In the genomic region with DNA sequence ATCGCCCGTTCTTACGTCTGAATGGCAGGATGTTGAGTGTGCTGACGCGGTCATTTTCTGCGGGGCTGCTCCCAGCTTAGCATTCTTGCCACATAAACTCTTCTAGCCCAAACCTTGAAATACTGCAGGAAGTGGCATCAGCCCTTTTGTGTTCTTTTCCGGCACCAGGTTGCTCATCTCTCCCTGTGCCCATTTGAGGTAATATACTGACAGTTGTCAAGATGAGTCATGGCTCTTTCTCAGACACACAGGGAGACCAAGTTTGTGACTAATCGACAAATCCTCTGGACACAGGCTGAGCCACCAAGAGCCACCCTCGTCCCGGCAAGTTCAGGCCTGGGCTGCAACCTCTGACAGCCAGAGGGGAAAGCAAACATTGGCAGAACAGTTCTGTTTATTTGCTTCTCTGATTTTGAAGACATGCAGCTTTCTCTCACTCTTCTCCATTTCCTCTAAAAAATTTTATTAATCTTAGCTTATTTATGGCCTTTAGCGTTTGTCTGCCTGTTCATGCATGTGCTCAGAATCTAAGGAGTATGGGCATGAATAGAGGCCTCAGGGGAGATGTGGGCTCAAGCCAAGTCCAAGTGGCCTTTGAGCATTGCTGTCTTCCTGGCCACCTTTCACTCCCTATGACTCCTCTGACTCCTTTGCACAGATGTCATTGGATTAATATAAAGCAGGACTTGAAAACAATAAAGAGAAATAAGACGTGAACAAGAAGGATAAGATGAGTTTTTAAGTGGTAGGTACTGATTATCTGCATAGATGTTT, we compare ENCODE assay signal across 9 cellular contexts.
DNase-seq lines count a peak whose midpoint lies in the region; ATAC-seq and TF ChIP-seq lines count a peak whose summit lies in the region.
"Had no signal": no experiment of that assay in that cellular context is flagged by ENCODE, and none has a peak within 500 bp of the region (broad histone marks: within the 10 kb centered on the region; RNA-seq: fewer than 3 reads in every experiment).

No MANE protein-coding gene starts in this region.

- H3K4me3 ChIP-seq in skeletal muscle tissue (ENCODE audit: low read length in 3 of 3) = no peak overlapping the region

- H3K27ac ChIP-seq in skeletal muscle tissue (ENCODE audit: low read depth, low read length) = peak overlapping the region; percentile 40

- CTCF ChIA-PET in HEK293T (lab: Yijun Ruan, JAX) = no interaction called here

- H3K27me3 Mint-ChIP-seq in effector memory CD8-positive, alpha-beta T cell = no peaks in the 10 kb centered on the region
- H3K27me3 Mint-ChIP-seq: activated naive CD8-positive, alpha-beta T cell treated with anti-CD3 and anti-CD28 coated beads, Interleukin-2, amount 10 ng/mL, durations not matched to agents 7 days and 5 days had no signal

- ATAC-seq in SK-N-SH treated with all-trans-retinoic acid at 6 μM for 48 hours = peak; percentile 88
- no peak for ATAC-seq in HG03135 (IDR thresholded peaks at IDR 0.05; ENCODE audit: unreplicated experiment)
- ATAC-seq in effector memory CD8-positive, alpha-beta T cell (replicated peaks) = no peak
- ATAC-seq in HG03095 (IDR thresholded peaks at IDR 0.05; ENCODE audit: unreplicated experiment) = no peak

- no peaks in the 10 kb centered on the region for H3K36me3 ChIP-seq in skeletal muscle tissue (ENCODE audit: control insufficient read depth in 3 of 3, insufficient read depth in 3 of 3, low read length in 3 of 3)

- H3K4me1 Mint-ChIP-seq in effector memory CD8-positive, alpha-beta T cell (ENCODE audit: low read depth in 2 of 2) = peaks cover 0 to 2% of the 10 kb centered on the region in 2 donors
- H3K4me1 Mint-ChIP-seq: activated naive CD8-positive, alpha-beta T cell treated with anti-CD3 and anti-CD28 coated beads, Interleukin-2, amount 10 ng/mL, durations not matched to agents 7 days and 5 days had no signal

- H3K36me3 Mint-ChIP-seq in effector memory CD8-positive, alpha-beta T cell (ENCODE audit: insufficient read depth) = no peaks in the 10 kb centered on the region
- H3K36me3 Mint-ChIP-seq: activated naive CD8-positive, alpha-beta T cell treated with anti-CD3 and anti-CD28 coated beads, Interleukin-2, amount 10 ng/mL, durations not matched to agents 7 days and 5 days had no signal

- no peak overlapping the region for H3K9ac ChIP-seq in skeletal muscle tissue (ENCODE audit: low read depth in 1 of 3, low read length in 3 of 3)

- H3K4me3 Mint-ChIP-seq in effector memory CD8-positive, alpha-beta T cell = no peak overlapping the region
- H3K4me3 Mint-ChIP-seq: activated naive CD8-positive, alpha-beta T cell treated with anti-CD3 and anti-CD28 coated beads, Interleukin-2, amount 10 ng/mL, durations not matched to agents 7 days and 5 days had no signal

- H3K27ac Mint-ChIP-seq in effector memory CD8-positive, alpha-beta T cell = no peak overlapping the region
- H3K27ac Mint-ChIP-seq: activated naive CD8-positive, alpha-beta T cell treated with anti-CD3 and anti-CD28 coated beads, Interleukin-2, amount 10 ng/mL, durations not matched to agents 7 days and 5 days had no signal

- H3K27me3 ChIP-seq in skeletal muscle tissue (ENCODE audit: control insufficient read depth in 3 of 3, insufficient read depth in 3 of 3, low read length in 3 of 3) = no peaks in the 10 kb centered on the region

- H3K4me1 ChIP-seq in skeletal muscle tissue (ENCODE audit: control insufficient read depth in 3 of 3, insufficient read depth in 3 of 3, low read length in 3 of 3) = peaks cover 5 to 11% (median 10%) of the 10 kb centered on the region in 3 donors

- POLR2A ChIA-PET in HEK293T (lab: Yijun Ruan, JAX) = no interaction called here

- H3K9me3 Mint-ChIP-seq in effector memory CD8-positive, alpha-beta T cell = peaks cover 7 to 11% of the 10 kb centered on the region in 2 donors

- H3K9me3 ChIP-seq in skeletal muscle tissue (ENCODE audit: control insufficient read depth in 3 of 3, low read length in 3 of 3) = peaks cover 0 to 3% (median 0%) of the 10 kb centered on the region in 3 donors

- DNase-seq in HK-2 (ENCODE audit: unreplicated experiment) (peak; percentile 89), glomerular visceral epithelial cell (ENCODE audit: extremely low spot score) (peak; percentile 92), HEK293T (ENCODE audit: extremely low spot score) (no peak)
- DNase-seq in effector memory CD8-positive, alpha-beta T cell = no peak
- DNase-seq: activated naive CD8-positive, alpha-beta T cell treated with anti-CD3 and anti-CD28 coated beads, Interleukin-2, amount 10 ng/mL, durations not matched to agents 7 days and 5 days had no signal

TF ChIP-seq in SK-N-SH treated with all-trans-retinoic acid at 6 μM for 48 hours, 23 proteins besides CTCF, POLR2A, EP300 and RAD21 (continues in another document):
- TF ChIP-seq, protein P1, sequence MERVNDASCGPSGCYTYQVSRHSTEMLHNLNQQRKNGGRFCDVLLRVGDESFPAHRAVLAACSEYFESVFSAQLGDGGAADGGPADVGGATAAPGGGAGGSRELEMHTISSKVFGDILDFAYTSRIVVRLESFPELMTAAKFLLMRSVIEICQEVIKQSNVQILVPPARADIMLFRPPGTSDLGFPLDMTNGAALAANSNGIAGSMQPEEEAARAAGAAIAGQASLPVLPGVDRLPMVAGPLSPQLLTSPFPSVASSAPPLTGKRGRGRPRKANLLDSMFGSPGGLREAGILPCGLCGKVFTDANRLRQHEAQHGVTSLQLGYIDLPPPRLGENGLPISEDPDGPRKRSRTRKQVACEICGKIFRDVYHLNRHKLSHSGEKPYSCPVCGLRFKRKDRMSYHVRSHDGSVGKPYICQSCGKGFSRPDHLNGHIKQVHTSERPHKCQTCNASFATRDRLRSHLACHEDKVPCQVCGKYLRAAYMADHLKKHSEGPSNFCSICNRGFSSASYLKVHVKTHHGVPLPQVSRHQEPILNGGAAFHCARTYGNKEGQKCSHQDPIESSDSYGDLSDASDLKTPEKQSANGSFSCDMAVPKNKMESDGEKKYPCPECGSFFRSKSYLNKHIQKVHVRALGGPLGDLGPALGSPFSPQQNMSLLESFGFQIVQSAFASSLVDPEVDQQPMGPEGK (CRISPR knock-in tag; IDR thresholded peaks at IDR 0.05; ENCODE audit: borderline replicate concordance) = no peak
- TF ChIP-seq ZFP30 (CRISPR knock-in tag; IDR thresholded peaks at IDR 0.05) (no peak), CSDC2 (CRISPR knock-in tag; IDR thresholded peaks at IDR 0.05) (no peak), TOX (CRISPR knock-in tag; IDR thresholded peaks at IDR 0.05; ENCODE audit: borderline replicate concordance) (no peak), OSR1 (CRISPR knock-in tag; IDR thresholded peaks at IDR 0.05) (no peak), SNAI2 (CRISPR knock-in tag; IDR thresholded peaks at IDR 0.05) (no peak)

TF ChIP-seq in HEK293T, 16 proteins besides CTCF, POLR2A, EP300 and RAD21:
- TF ChIP-seq ZNF384 (IDR thresholded peaks at IDR 0.05) (no peak), ELF4 (IDR thresholded peaks at IDR 0.05) (no peak)
TF ChIP-seq in HEK293T: peak in this region for 0.

Comparison
In these comparisons a context has a peak if more than half of its experiments do, and no peak if none do; other contexts are left out.
1. DNase-seq: peak in HK-2 (single experiment) and glomerular visceral epithelial cell (single experiment); none in HEK293T (single experiment) and effector memory CD8-positive, alpha-beta T cell (0 of 3).